ENCODE assay signal across 8 cellular contexts in genomic region chr13:48126944-48127814, GRCh38. TPM values are rescaled to one million over a fixed set of nuclear protein-coding genes. Genes with fewer than 3 reads are reported as not detected.
DNase-seq lines count a peak whose midpoint lies in the region; ATAC-seq, FAIRE-seq and TF ChIP-seq lines count a peak whose summit lies in the region.

No MANE protein-coding gene starts in this region.

- H3K9ac ChIP-seq in astrocyte (ENCODE audit: low read length), result no peak overlapping the region
- H3K9ac ChIP-seq in rectal smooth muscle tissue (ENCODE audit: low read length), result no peak overlapping the region

- no peaks in the 10 kb centered on the region for H3K79me2 ChIP-seq in astrocyte (ENCODE audit: insufficient read depth, low read length)

- no peaks in the 10 kb centered on the region for H3K4me1 ChIP-seq in astrocyte (ENCODE audit: insufficient read depth, low read length)
- H3K4me1 ChIP-seq in rectal smooth muscle tissue (ENCODE audit: control insufficient read depth, insufficient read depth, low read length), result peaks cover 12% of the 10 kb centered on the region

- H3K27ac ChIP-seq in astrocyte (ENCODE audit: low read depth, low read length) (no peak overlapping the region), rectal smooth muscle tissue (ENCODE audit: low read depth, low read length) (peak overlapping the region; percentile 38)

- FAIRE-seq in GM19239 (lab: Jason Lieb, UNC), result peak; percentile 98
- FAIRE-seq in astrocyte (lab: Jason Lieb, UNC), result peak; percentile 83

- H3K4me3 ChIP-seq in astrocyte (ENCODE audit: insufficient read depth, low read depth, low read length) (no peak overlapping the region), rectal smooth muscle tissue (ENCODE audit: low read length) (no peak overlapping the region)

- H3K9me3 ChIP-seq in astrocyte (ENCODE audit: insufficient read depth, low read depth, low read length), result no peaks in the 10 kb centered on the region

- H3K27ac Mint-ChIP-seq in astrocyte (ENCODE audit: unreplicated experiment), result peak overlapping the region; percentile 15

- intact Hi-C loops in left ventricle myocardium superior (cut with micrococcal nuclease), result no loop called here

- no peaks in the 10 kb centered on the region for H3K27me3 Mint-ChIP-seq in astrocyte (ENCODE audit: low read depth, unreplicated experiment)

- no peaks in the 10 kb centered on the region for H3K9me3 Mint-ChIP-seq in astrocyte (ENCODE audit: unreplicated experiment)

- H3K36me3 Mint-ChIP-seq in astrocyte (ENCODE audit: low read depth, unreplicated experiment), result no peaks in the 10 kb centered on the region

- no peaks in the 10 kb centered on the region for H4K20me1 ChIP-seq in astrocyte (ENCODE audit: insufficient read depth, low read length)

- in situ Hi-C loops in SK-MEL-5 (cut with HindIII; ENCODE audit: low pct_unique_long_range_greater_than_20kb, low sequenced_read_pairs), result no loop called here

- peak; percentile 73 for TF ChIP-seq CTCF in astrocyte (IDR thresholded peaks at IDR 0.05; ENCODE audit: insufficient read depth, low read depth, low read length)

- H3K36me3 ChIP-seq in astrocyte (ENCODE audit: insufficient read depth, low read length), result no peaks in the 10 kb centered on the region
- H3K36me3 ChIP-seq in rectal smooth muscle tissue (ENCODE audit: control insufficient read depth, insufficient read depth, low read length), result no peaks in the 10 kb centered on the region

- peak overlapping the region; percentile 38 for H3K4me2 ChIP-seq in astrocyte (ENCODE audit: low read length)

- peak; percentile 86 for ATAC-seq in left ventricle myocardium superior

- H3K4me3 Mint-ChIP-seq in astrocyte (ENCODE audit: unreplicated experiment), result no peak overlapping the region

- peak overlapping the region; percentile 10 for H2AFZ ChIP-seq in astrocyte (ENCODE audit: low read depth, low read length)

- H3K4me1 Mint-ChIP-seq in astrocyte (ENCODE audit: low read depth, unreplicated experiment), result peaks cover 12% of the 10 kb centered on the region

- DNase-seq in CD1c-positive myeloid dendritic cell (ENCODE audit: extremely low spot score), result peak; percentile 84
- DNase-seq in GM19239 (ENCODE audit: insufficient read length, low spot score), result peak; percentile 32
- DNase-seq in LHCN-M2 (ENCODE audit: low read depth), result peak; percentile 80
- DNase-seq in SK-MEL-5 (ENCODE audit: low read depth, low spot score), result peak; percentile 78
- DNase-seq in astrocyte (ENCODE audit: low read depth), result peak; percentile 48
- peak; percentile 84 for DNase-seq in left ventricle myocardium superior
- no peak for DNase-seq in NCI-H187 treated with DMSO at 0.1 percent for 48 hours (lab: John Stamatoyannopoulos, UW)

- H3K27me3 ChIP-seq in astrocyte (ENCODE audit: insufficient read depth, low read length) (no peaks in the 10 kb centered on the region), rectal smooth muscle tissue (ENCODE audit: control insufficient read depth, insufficient read depth, low read length) (no peaks in the 10 kb centered on the region)

RNA-seq across cellular contexts. Expression of gene MED4, which starts 32.3 kb away (rescaled TPM):
- total RNA-seq in LHCN-M2 (2014; rRNA removed), result 29.8 and 30.6 TPM in 2 replicates
- polyA plus RNA-seq in LHCN-M2 (2012), result 25.6 TPM
- 30.6 and 35.2 TPM in 2 replicates for total RNA-seq in SK-MEL-5 (2014; rRNA removed; shearing (Covaris generic))
- 51.0 and 52.5 TPM in 2 replicates for polyA plus RNA-seq in SK-MEL-5 (2015; cell fraction: cytosol; rRNA removed)
- polyA plus RNA-seq in SK-MEL-5 (2015; cell fraction: nucleus; rRNA removed), result 22.6 and 24.6 TPM in 2 replicates
- total RNA-seq in astrocyte, result 37.5 and 38.7 TPM in 2 replicates
- 43.4 TPM for total RNA-seq in left ventricle myocardium superior
